9 cellular contexts compared by ENCODE assay signal in genomic region chr19:4518345-4519171, GRCh38. TPM values are rescaled to one million over a fixed set of nuclear protein-coding genes. Genes with fewer than 3 reads are reported as not detected.
DNase-seq lines count a peak whose midpoint lies in the region.
"Had no signal": no experiment of that assay in that cellular context is flagged by ENCODE, and none has a peak within 500 bp of the region (broad histone marks: within the 10 kb centered on the region; RNA-seq: fewer than 3 reads in every experiment).

A gene with protein sequence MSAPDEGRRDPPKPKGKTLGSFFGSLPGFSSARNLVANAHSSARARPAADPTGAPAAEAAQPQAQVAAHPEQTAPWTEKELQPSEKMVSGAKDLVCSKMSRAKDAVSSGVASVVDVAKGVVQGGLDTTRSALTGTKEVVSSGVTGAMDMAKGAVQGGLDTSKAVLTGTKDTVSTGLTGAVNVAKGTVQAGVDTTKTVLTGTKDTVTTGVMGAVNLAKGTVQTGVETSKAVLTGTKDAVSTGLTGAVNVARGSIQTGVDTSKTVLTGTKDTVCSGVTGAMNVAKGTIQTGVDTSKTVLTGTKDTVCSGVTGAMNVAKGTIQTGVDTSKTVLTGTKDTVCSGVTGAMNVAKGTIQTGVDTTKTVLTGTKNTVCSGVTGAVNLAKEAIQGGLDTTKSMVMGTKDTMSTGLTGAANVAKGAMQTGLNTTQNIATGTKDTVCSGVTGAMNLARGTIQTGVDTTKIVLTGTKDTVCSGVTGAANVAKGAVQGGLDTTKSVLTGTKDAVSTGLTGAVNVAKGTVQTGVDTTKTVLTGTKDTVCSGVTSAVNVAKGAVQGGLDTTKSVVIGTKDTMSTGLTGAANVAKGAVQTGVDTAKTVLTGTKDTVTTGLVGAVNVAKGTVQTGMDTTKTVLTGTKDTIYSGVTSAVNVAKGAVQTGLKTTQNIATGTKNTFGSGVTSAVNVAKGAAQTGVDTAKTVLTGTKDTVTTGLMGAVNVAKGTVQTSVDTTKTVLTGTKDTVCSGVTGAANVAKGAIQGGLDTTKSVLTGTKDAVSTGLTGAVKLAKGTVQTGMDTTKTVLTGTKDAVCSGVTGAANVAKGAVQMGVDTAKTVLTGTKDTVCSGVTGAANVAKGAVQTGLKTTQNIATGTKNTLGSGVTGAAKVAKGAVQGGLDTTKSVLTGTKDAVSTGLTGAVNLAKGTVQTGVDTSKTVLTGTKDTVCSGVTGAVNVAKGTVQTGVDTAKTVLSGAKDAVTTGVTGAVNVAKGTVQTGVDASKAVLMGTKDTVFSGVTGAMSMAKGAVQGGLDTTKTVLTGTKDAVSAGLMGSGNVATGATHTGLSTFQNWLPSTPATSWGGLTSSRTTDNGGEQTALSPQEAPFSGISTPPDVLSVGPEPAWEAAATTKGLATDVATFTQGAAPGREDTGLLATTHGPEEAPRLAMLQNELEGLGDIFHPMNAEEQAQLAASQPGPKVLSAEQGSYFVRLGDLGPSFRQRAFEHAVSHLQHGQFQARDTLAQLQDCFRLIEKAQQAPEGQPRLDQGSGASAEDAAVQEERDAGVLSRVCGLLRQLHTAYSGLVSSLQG (N-terminal part only) (minus strand): TSS chr19:4518486. CDS start chr19:4518272, 214 bp downstream.

- H3K4me1 ChIP-seq in urinary bladder (ENCODE audit: insufficient read depth) = no peaks in the 10 kb centered on the region

- DNase-seq in NCI-H82 (lab: John Stamatoyannopoulos, UW) (peak; percentile 25), NCI-H82 treated with DMSO at 0.1 percent for 48 hours (lab: John Stamatoyannopoulos, UW; ENCODE audit: unreplicated experiment) (no peak), fibroblast of gingiva (ENCODE audit: low read depth) (peak; percentile 83), mucosa of gallbladder (ENCODE audit: low spot score) (peak; percentile 51), HuH-7.5 (ENCODE audit: low spot score) (no peak), SKM-1 treated with dmso at 0.1 percent for 144 hours (lab: John Stamatoyannopoulos, UW; ENCODE audit: unreplicated experiment) (no peak)
- no peak for DNase-seq in activated effector memory CD4-positive, alpha-beta T cell treated with anti-CD3 and anti-CD28 coated beads, Interleukin-2, amount 50 U/mL, for 16 hours
- DNase-seq: NCI-H1694 had no signal

- H3K36me3 ChIP-seq in urinary bladder (ENCODE audit: insufficient read depth) = no peaks in the 10 kb centered on the region

- H3K4me3 ChIP-seq in urinary bladder (ENCODE audit: low read depth, low read length) = no peak within 1 kb of the TSS

- whole genome bisulfite sequencing in urinary bladder = 41% methylated on average over 34 of the region's 34 CpGs

- peak within 1 kb of the TSS; percentile 45 for H3K27ac ChIP-seq in urinary bladder (ENCODE audit: low read depth)

RNA-seq across cellular contexts. Expression of the gene that starts here (rescaled TPM):
- 36.4 TPM for total RNA-seq in mucosa of gallbladder
- total RNA-seq in urinary bladder = 14.0 TPM
- 55.7 TPM for polyA plus RNA-seq in urinary bladder

Comparison
In these comparisons a context has a peak if more than half of its experiments do, and no peak if none do; other contexts are left out.
1. DNase-seq: peak in NCI-H82 (single experiment), fibroblast of gingiva (single experiment) and mucosa of gallbladder (single experiment); none in NCI-H82 treated with DMSO at 0.1 percent for 48 hours (single experiment), HuH-7.5 (single experiment), SKM-1 treated with dmso at 0.1 percent for 144 hours (single experiment) and activated effector memory CD4-positive, alpha-beta T cell treated with anti-CD3 and anti-CD28 coated beads, Interleukin-2, amount 50 U/mL, for 16 hours (single experiment).